In genomic region chr4:7926822-7927221, GRCh38 we compare ENCODE assay signal across 21 cellular contexts. TPM values are rescaled to one million over a fixed set of nuclear protein-coding genes. Genes with fewer than 3 reads are reported as not detected.
A peak's percentile ranks its signal among the peaks of the same experiment; 100 is the strongest.
DNase-seq lines count a peak whose midpoint lies in the region; ATAC-seq, FAIRE-seq and TF ChIP-seq lines count a peak whose summit lies in the region.
"Had no signal": no experiment of that assay in that cellular context is flagged by ENCODE, and none has a peak within 500 bp of the region (broad histone marks: within the 10 kb centered on the region; RNA-seq: fewer than 3 reads in every experiment).

No MANE protein-coding gene starts in this region.

- WGBS in HepG2 (ENCODE audit: low lambda C conversion rate): 95% methylated on average over 7 of the region's 7 CpGs
- WGBS in right lobe of liver (ENCODE audit: insufficient coverage, low coverage, low lambda C conversion rate, missing lambda C conversion rate): 66% methylated on average over 7 of the region's 7 CpGs
- WGBS in K562 (ENCODE audit: insufficient coverage, low coverage, missing lambda C conversion rate): 2% methylated on average over 7 of the region's 7 CpGs

- peaks cover 74% of the 10 kb centered on the region for H3K4me1 Mint-ChIP-seq in glutamatergic neuron (ENCODE audit: low read depth, unreplicated experiment)
- H3K4me1 Mint-ChIP-seq: IgD-negative memory B cell had no signal

- H3K36me3 ChIP-seq in HepG2 (replicated peaks in 1 of 2; ENCODE audit: control insufficient read depth in 1 of 2, insufficient read depth in 2 of 2, low read length in 2 of 2) (no peaks in the 10 kb centered on the region), right lobe of liver (no peaks in the 10 kb centered on the region), K562 (ENCODE audit: control insufficient read depth, insufficient read depth, low read length) (no peaks in the 10 kb centered on the region), WERI-Rb-1 (no peaks in the 10 kb centered on the region)
- H3K36me3 ChIP-seq: HAP-1 had no signal

- no peaks in the 10 kb centered on the region for H3K36me3 Mint-ChIP-seq in glutamatergic neuron (ENCODE audit: unreplicated experiment)
- H3K36me3 Mint-ChIP-seq: IgD-negative memory B cell had no signal

- intact Hi-C loops in HepG2 (cut with micrococcal nuclease; ENCODE audit: unreplicated experiment): loop anchor here (5.0 kb wide), 1 partner anchor 60 kb away; no protein-coding TSS in a partner anchor
- intact Hi-C loops in right lobe of liver (cut with DNase I): no loop called here
- intact Hi-C loops in K562 (cut with micrococcal nuclease): no loop called here

- H3K4me1 ChIP-seq in HepG2 (ENCODE audit: insufficient read depth, low read length) (peaks cover 43% of the 10 kb centered on the region), right lobe of liver (no peaks in the 10 kb centered on the region), K562 (replicated peaks in 1 of 2; ENCODE audit: control insufficient read depth in 2 of 2, insufficient read depth in 2 of 2, low read length in 2 of 2) (no peaks in the 10 kb centered on the region)

- H3K9me3 Mint-ChIP-seq in glutamatergic neuron (ENCODE audit: unreplicated experiment): peaks cover 19% of the 10 kb centered on the region
- H3K9me3 Mint-ChIP-seq: IgD-negative memory B cell had no signal

- H3K79me2 ChIP-seq in HepG2 (ENCODE audit: insufficient read depth, low read length) (peaks cover 10% of the 10 kb centered on the region), K562 (ENCODE audit: control insufficient read depth, insufficient read depth, low read length) (no peaks in the 10 kb centered on the region)

- peaks cover 4% of the 10 kb centered on the region for H3K27me3 Mint-ChIP-seq in glutamatergic neuron (ENCODE audit: unreplicated experiment)
- H3K27me3 Mint-ChIP-seq: CD4-positive, CD25-positive, alpha-beta regulatory T cell had no signal

- H4K20me1 ChIP-seq in HepG2 (ENCODE audit: insufficient read depth, low read length) (no peaks in the 10 kb centered on the region), K562 (replicated peaks; ENCODE audit: control insufficient read depth, insufficient read depth, low read length) (no peaks in the 10 kb centered on the region)

- BruUV-seq in HepG2 (replicated peaks; lab: Mats Ljungman, UMichigan) (no TSS peak), K562 (replicated peaks; lab: Mats Ljungman, UMichigan) (no TSS peak)

- H3K27me3 ChIP-seq in HepG2 (ENCODE audit: control insufficient read depth in 1 of 2, insufficient read depth in 2 of 2, low read length in 2 of 2): no peaks in the 10 kb centered on the region
- H3K27me3 ChIP-seq in right lobe of liver: no peaks in the 10 kb centered on the region
- peaks cover 8 to 45% of the 10 kb centered on the region in 2 experiments; a peak in 3 of 5 replicates for H3K27me3 ChIP-seq in K562 (ENCODE audit: control insufficient read depth in 2 of 2, insufficient read depth in 2 of 2, low read length in 2 of 2)
- H3K27me3 ChIP-seq in WERI-Rb-1 (ENCODE audit: insufficient read depth, low read depth, severe bottlenecking): no peaks in the 10 kb centered on the region
- H3K27me3 ChIP-seq: BE2C had no signal

- ATAC-seq in HepG2: no peak
- no peak for ATAC-seq in right lobe of liver
- ATAC-seq in K562: no peak
- ATAC-seq in HG03565 (IDR thresholded peaks at IDR 0.05; ENCODE audit: unreplicated experiment): no peak
- ATAC-seq: GM12878 had no signal

- H3K9ac ChIP-seq in HepG2 (ENCODE audit: insufficient read depth, low read depth, low read length) (no peak overlapping the region), K562 (ENCODE audit: insufficient read depth in 1 of 2, low read depth in 2 of 2, low read length in 2 of 2) (no peak overlapping the region)

- in situ Hi-C loops in HepG2 (cut with HindIII; ENCODE audit: extremely low pct_ligation_motif_present, low pct_unique_long_range_greater_than_20kb) (no loop called here), K562 (cut with MboI) (no loop called here)

- CTCF ChIA-PET in HepG2 (lab: Yijun Ruan, JAX; ENCODE audit: low intra/inter-chr PET ratio, low total read pairs) (no interaction called here), K562 (lab: Yijun Ruan, JAX; ENCODE audit: low intra/inter-chr PET ratio) (no interaction called here)

- H3K4me2 ChIP-seq in HepG2 (ENCODE audit: low read depth, low read length) (no peak overlapping the region), K562 (ENCODE audit: insufficient read depth, low read length) (no peak overlapping the region)

- H3K4me3 ChIP-seq in HepG2 (replicated peaks in 1 of 3; ENCODE audit: insufficient read depth in 1 of 3, low read depth in 2 of 3, low read length in 3 of 3) (no peak overlapping the region), right lobe of liver (no peak overlapping the region), K562 (no peak overlapping the region), WERI-Rb-1 (ENCODE audit: low read depth, low read length) (no peak overlapping the region)
- H3K4me3 ChIP-seq: GM12878, HAP-1 had no signal

- FAIRE-seq in HepG2 (lab: Jason Lieb, UNC) (no peak), K562 (lab: Jason Lieb, UNC) (no peak)
- FAIRE-seq: GM12878 had no signal

- TF ChIP-seq EP300 in HepG2 (IDR thresholded peaks at IDR 0.05; ENCODE audit: low read depth in 2 of 2, low read length in 2 of 2): no peak
- no peak for TF ChIP-seq EP300 in HepG2 (CRISPR knock-in tag; IDR thresholded peaks at IDR 0.05; ENCODE audit: borderline replicate concordance)
- TF ChIP-seq EP300 in K562 (IDR thresholded peaks at IDR 0.05; ENCODE audit: low read length): no peak

- TF ChIP-seq CTCF in HepG2 (CRISPR knock-in tag; IDR thresholded peaks at IDR 0.05): no peak
- no peak for TF ChIP-seq CTCF in right lobe of liver (IDR thresholded peaks at IDR 0.05)
- TF ChIP-seq CTCF in K562 (IDR thresholded peaks at IDR 0.05 in 2 of 3, conservative IDR thresholded peaks at IDR 0.05 in 1 of 3; ENCODE audit: insufficient read depth in 2 of 3, low read depth in 1 of 3, low read length in 3 of 3): no peak
- no peak for TF ChIP-seq CTCF in glutamatergic neuron (IDR thresholded peaks at IDR 0.05; ENCODE audit: partially characterized antibody, unreplicated experiment)
- TF ChIP-seq CTCF in WERI-Rb-1 (IDR thresholded peaks at IDR 0.05; ENCODE audit: low read depth, low read length): no peak

- no peak overlapping the region for H2AFZ ChIP-seq in HepG2 (ENCODE audit: low read length)
- H2AFZ ChIP-seq in K562 (ENCODE audit: low read depth, low read length): no peak overlapping the region

- no peak overlapping the region for H3K27ac Mint-ChIP-seq in glutamatergic neuron (ENCODE audit: unreplicated experiment)
- H3K27ac Mint-ChIP-seq: CD4-positive, CD25-positive, alpha-beta regulatory T cell; CD8-positive, alpha-beta memory T cell; IgD-negative memory B cell had no signal

- H3K9me3 ChIP-seq in HepG2 (ENCODE audit: low read length): peaks cover 9% of the 10 kb centered on the region
- H3K9me3 ChIP-seq in right lobe of liver: no peaks in the 10 kb centered on the region
- no peaks in the 10 kb centered on the region for H3K9me3 ChIP-seq in K562 (replicated peaks; ENCODE audit: control insufficient read depth, insufficient read depth, low read depth, low read length)
- no peaks in the 10 kb centered on the region for H3K9me3 ChIP-seq in WERI-Rb-1 (ENCODE audit: severe bottlenecking)
- H3K9me3 ChIP-seq: HAP-1 had no signal

- H3K27ac ChIP-seq in HepG2 (ENCODE audit: extremely low read length, insufficient read depth, low read length) (no peak overlapping the region), right lobe of liver (no peak overlapping the region), K562 (ENCODE audit: extremely low read depth, low read depth, low read length) (no peak overlapping the region), WERI-Rb-1 (no peak overlapping the region)
- H3K27ac ChIP-seq: HL-60 had no signal

- DNase-seq in HepG2 (ENCODE audit: low spot score) (no peak), right lobe of liver (no peak), K562 (ENCODE audit: extremely low read depth in 1 of 4, low spot score in 3 of 4) (no peak), glutamatergic neuron (no peak), activated T-cell treated with anti-CD3 and anti-CD28 coated beads for 4 hours (no peak), WERI-Rb-1 (no peak)
- DNase-seq: ACHN; BE2C; C1 segment of cervical spinal cord; CD4-positive, CD25-positive, alpha-beta regulatory T cell; CD8-positive, alpha-beta memory T cell; COR-L47; DMS 273 treated with DMSO at 0.1 percent for 48 hours; DMS53; DND-41; EL had no signal

- no peaks in the 10 kb centered on the region for H3K9me1 ChIP-seq in K562 (ENCODE audit: control insufficient read depth, insufficient read depth, low read length)

- H3K4me3 Mint-ChIP-seq in glutamatergic neuron (ENCODE audit: unreplicated experiment): peak overlapping the region; percentile 25
- H3K4me3 Mint-ChIP-seq: CD4-positive, CD25-positive, alpha-beta regulatory T cell; CD8-positive, alpha-beta memory T cell had no signal

- POLR2A ChIA-PET in HepG2 (lab: Yijun Ruan, JAX): no interaction called here
- POLR2A ChIA-PET in K562 (lab: Yijun Ruan, JAX): no interaction called here

- no peak for TF ChIP-seq POLR2A in HepG2 (IDR thresholded peaks at IDR 0.05; ENCODE audit: insufficient read depth in 1 of 2, low read depth in 2 of 2, low read length in 2 of 2)
- TF ChIP-seq POLR2A in right lobe of liver (IDR thresholded peaks at IDR 0.05): no peak
- no peak for TF ChIP-seq POLR2A in K562 (conservative IDR thresholded peaks at IDR 0.05)

- TF ChIP-seq RAD21 in HepG2 (CRISPR knock-in tag; IDR thresholded peaks at IDR 0.05): no peak
- TF ChIP-seq RAD21 in K562 (CRISPR knock-in tag; conservative IDR thresholded peaks at IDR 0.05 in 1 of 2, IDR thresholded peaks at IDR 0.05 in 1 of 2): no peak

RNA-seq across cellular contexts. Expression of gene AFAP1, which starts 12.8 kb away (rescaled TPM):
- 2.5 and 3.1 TPM in 2 replicates for total RNA-seq in HepG2 (2016; rRNA removed; fragmentation: Illumina TruSeq; extraction: Trizol)
- total RNA-seq in HepG2 (2016; cell fraction: cytosol; rRNA removed; fragmentation: Illumina TruSeq; extraction: Trizol; ENCODE audit: low read depth): 0.91 and 1.1 TPM in 2 replicates
- total RNA-seq in HepG2 (2016; cell fraction: insoluble cytoplasmic fraction; rRNA removed; fragmentation: Illumina TruSeq; extraction: Trizol): 2.3 and 2.5 TPM in 2 replicates
- 1.3 and 1.6 TPM in 2 replicates for total RNA-seq in HepG2 (2016; cell fraction: membrane; rRNA removed; fragmentation: Illumina TruSeq; extraction: Trizol)
- total RNA-seq in HepG2 (2016; cell fraction: nucleus; rRNA removed; fragmentation: Illumina TruSeq; extraction: Trizol): 3.2 and 3.5 TPM in 2 replicates
- polyA plus RNA-seq in HepG2 (2011; rRNA removed): 2.0 and 2.5 TPM in 2 replicates
- polyA plus RNA-seq in HepG2 (2011; cell fraction: cytosol; rRNA removed): 1.4 and 1.6 TPM in 2 replicates
- polyA plus RNA-seq in HepG2 (2011; cell fraction: nucleus; rRNA removed): 5.5 and 8.2 TPM in 2 replicates
- 2.8 and 2.9 TPM in 2 replicates for polyA plus RNA-seq in HepG2 (2012)
- polyA plus RNA-seq in HepG2 (2016; cell fraction: cytosol; fragmentation: Illumina TruSeq; extraction: Trizol; ENCODE audit: low read depth): 0.11 and 0.15 TPM in 2 replicates
- 1.6 and 2.1 TPM in 2 replicates for polyA plus RNA-seq in HepG2 (2016; cell fraction: insoluble cytoplasmic fraction; fragmentation: Illumina TruSeq; extraction: Trizol; ENCODE audit: low read depth)
- 0.37 and 0.58 TPM in 2 replicates for polyA plus RNA-seq in HepG2 (2016; cell fraction: membrane; fragmentation: Illumina TruSeq; extraction: Trizol; ENCODE audit: low read depth)
- polyA plus RNA-seq in HepG2 (2016; cell fraction: nucleus; fragmentation: Illumina TruSeq; extraction: Trizol; ENCODE audit: insufficient read depth, low read depth): 2.7 and 3.5 TPM in 2 replicates
- polyA minus RNA-seq in HepG2 (2011; rRNA and poly(A)+ RNA removed; ENCODE audit: low replicate concordance): 4.5 and 14.2 TPM in 2 replicates
- 2.9 and 3.2 TPM in 2 replicates for polyA minus RNA-seq in HepG2 (2011; cell fraction: cytosol; rRNA and poly(A)+ RNA removed)
- polyA minus RNA-seq in HepG2 (2011; cell fraction: nucleus; rRNA and poly(A)+ RNA removed): 9.5 and 11.9 TPM in 2 replicates
- 1 to 10 TPM in 5 of 6 experiments, under 1 TPM in 1; 0.95 to 3.1 (median 1.9) TPM for total RNA-seq in right lobe of liver
- 0.79 and 1.9 TPM in 2 replicates for total RNA-seq in K562 (2011; cell fraction: chromatin; rRNA removed; ENCODE audit: low replicate concordance)
- total RNA-seq in K562 (2011; cell fraction: nucleolus; rRNA removed): 0.17 and 0.39 TPM in 2 replicates
- total RNA-seq in K562 (2011; cell fraction: nucleoplasm; rRNA removed): 0.23 and 1.0 TPM in 2 replicates
- 0.14 and 0.16 TPM in 2 replicates for total RNA-seq in K562 (2014; rRNA removed)
- total RNA-seq in K562 (2014; rRNA removed; fragmentation: Illumina TruSeq; extraction: Trizol): 0.07 and 0.16 TPM in 2 replicates
- 0.04 and 0.11 TPM in 2 replicates for total RNA-seq in K562 (2015; rRNA removed; fragmentation: Illumina TruSeq; extraction: Trizol)
- total RNA-seq in K562 (2021): 0.42 and 0.49 TPM in 2 replicates
- 0.07 TPM in 2 replicates for polyA plus RNA-seq in K562 (2011; rRNA removed)
- 0.01 and 0.07 TPM in 2 replicates for polyA plus RNA-seq in K562 (2011; cell fraction: cytosol; rRNA removed)
- 0.13 and 0.20 TPM in 2 replicates for polyA plus RNA-seq in K562 (2011; cell fraction: nucleus; rRNA removed)
- 0.30 and 1.0 TPM in 2 replicates for polyA plus RNA-seq in K562 (2012)
- 0.10 and 0.15 TPM in 2 replicates for polyA plus RNA-seq in K562 (2014; fragmentation: Illumina TruSeq; extraction: Trizol)
- under 1 TPM in 1 of 2 experiments, not detected in 1; 0.20 TPM for polyA plus RNA-seq in K562 (2014; fragmentation: Nextera tagmentation; extraction: Ambion mirVana)
- polyA plus RNA-seq in K562 (2014; rRNA removed): 0.13 and 0.27 TPM in 2 replicates
- polyA minus RNA-seq in K562 (2011; rRNA and poly(A)+ RNA removed): 0.03 and 0.07 TPM in 2 replicates
- 0.55 TPM in 1 of 2 replicates, not detected in the other for polyA minus RNA-seq in K562 (2011; cell fraction: cytosol; rRNA and poly(A)+ RNA removed)
- polyA minus RNA-seq in K562 (2011; cell fraction: nucleus; rRNA and poly(A)+ RNA removed): 0.33 and 0.81 TPM in 2 replicates
- total RNA-seq in glutamatergic neuron (ENCODE audit: unreplicated experiment): 528 TPM

Comparison
In these comparisons a context has a peak if more than half of its experiments do, and no peak if none do; other contexts are left out.
1. RNA of gene AFAP1, which starts 12.8 kb away (total RNA-seq): 528 TPM in glutamatergic neuron (single experiment); 0.91 to 3.5 TPM in HepG2, 0.95 to 3.1 TPM in right lobe of liver and 0.04 to 1.9 TPM in K562; every median in the first group is over 100 times any median in the second.
2. Of the 241 proteins assayed by ChIP-seq in both HepG2 and K562: peak only in HepG2: none; only in K562: MAFG; in both: MAFF and MAFK; in neither: 238.